In genomic region chr6:104629826-104630225, GRCh38 we compare ENCODE assay signal across 16 cellular contexts.
DNase-seq lines count a peak whose midpoint lies in the region; TF ChIP-seq lines count a peak whose summit lies in the region.
"Had no signal": no experiment of that assay in that cellular context is flagged by ENCODE, and none has a peak within 500 bp of the region (broad histone marks: within the 10 kb centered on the region; RNA-seq: fewer than 3 reads in every experiment).

No MANE protein-coding gene starts in this region.

- no peaks in the 10 kb centered on the region for H3K27me3 ChIP-seq in suprapubic skin
- H3K27me3 ChIP-seq: BLaER1 had no signal

- DNase-seq in EH (ENCODE audit: low read depth) (peak; percentile 6), amniotic epithelial cell (ENCODE audit: low read depth) (peak; percentile 37), fibroblast of villous mesenchyme (ENCODE audit: low read depth) (peak; percentile 61), osteocyte (ENCODE audit: extremely low spot score, unreplicated experiment) (no peak), DMS 273 treated with DMSO at 0.1 percent for 48 hours (lab: John Stamatoyannopoulos, UW) (no peak), suprapubic skin (ENCODE audit: low spot score in 2 of 2) (no peak), GM10248 (ENCODE audit: extremely low spot score) (no peak)
- DNase-seq: AML-193; CD4-positive, alpha-beta memory T cell; DMS79 treated with DMSO at 0.1 percent for 48 hours; EL had no signal

- no peaks in the 10 kb centered on the region for H3K36me3 ChIP-seq in suprapubic skin
- H3K36me3 ChIP-seq: BLaER1, HAP-1 had no signal

- no peaks in the 10 kb centered on the region for H3K9me3 ChIP-seq in suprapubic skin
- H3K9me3 ChIP-seq: A549, BLaER1, HAP-1 had no signal

- peaks cover 6% of the 10 kb centered on the region for H3K4me1 ChIP-seq in suprapubic skin
- H3K4me1 ChIP-seq: A549, BLaER1 had no signal

- peaks cover 67% of the 10 kb centered on the region for H3K4me1 Mint-ChIP-seq in osteocyte (ENCODE audit: unreplicated experiment)
- H3K4me1 Mint-ChIP-seq: CD14-positive monocyte; CD4-positive, alpha-beta memory T cell had no signal

- TF ChIP-seq POLR2A in suprapubic skin (IDR thresholded peaks at IDR 0.05), result no peak

- no peak overlapping the region for H3K27ac ChIP-seq in suprapubic skin
- H3K27ac ChIP-seq: 22Rv1, A549, BLaER1 had no signal

- peak overlapping the region; percentile 22 for H3K4me3 Mint-ChIP-seq in osteocyte (ENCODE audit: unreplicated experiment)
- H3K4me3 Mint-ChIP-seq: CD14-positive monocyte; CD4-positive, alpha-beta memory T cell had no signal

- H3K4me3 ChIP-seq in fibroblast of villous mesenchyme (ENCODE audit: low read depth, low read length) (no peak overlapping the region), suprapubic skin (no peak overlapping the region)
- H3K4me3 ChIP-seq: A549, BLaER1, HAP-1 had no signal

- POLR2A ChIA-PET in GM10248 (lab: Yijun Ruan, JAX), result no interaction called here

- H3K27ac Mint-ChIP-seq in osteocyte (ENCODE audit: unreplicated experiment), result peak overlapping the region; percentile 78
- H3K27ac Mint-ChIP-seq: CD14-positive monocyte; CD4-positive, alpha-beta memory T cell had no signal

- WGBS in suprapubic skin, result 65% methylated on average over 4 of the region's 4 CpGs

- H3K27me3 Mint-ChIP-seq in osteocyte (ENCODE audit: unreplicated experiment), result no peaks in the 10 kb centered on the region

- peaks cover 4% of the 10 kb centered on the region for H3K36me3 Mint-ChIP-seq in osteocyte (ENCODE audit: unreplicated experiment)
- H3K36me3 Mint-ChIP-seq: CD4-positive, alpha-beta memory T cell had no signal

- CTCF ChIA-PET in GM10248 (lab: Yijun Ruan, JAX), result no interaction called here

- TF ChIP-seq CTCF in fibroblast of villous mesenchyme (IDR thresholded peaks at IDR 0.05; ENCODE audit: insufficient read depth, low read depth, low read length), result no peak
- TF ChIP-seq CTCF in osteocyte (IDR thresholded peaks at IDR 0.05), result no peak
- TF ChIP-seq CTCF in suprapubic skin (IDR thresholded peaks at IDR 0.05), result no peak
- TF ChIP-seq CTCF in GM10248 (IDR thresholded peaks at IDR 0.05; ENCODE audit: control extremely low read depth, extremely low read depth, low read depth, missing control alignments), result no peak

- TF ChIP-seq EP300 in suprapubic skin (IDR thresholded peaks at IDR 0.05), result no peak

- peaks cover 5% of the 10 kb centered on the region for H3K9me3 Mint-ChIP-seq in osteocyte (ENCODE audit: unreplicated experiment)
- H3K9me3 Mint-ChIP-seq: CD4-positive, alpha-beta memory T cell had no signal

Comparison
In these comparisons a context has a peak if more than half of its experiments do, and no peak if none do; other contexts are left out.
1. DNase-seq: peak in EH (single experiment), amniotic epithelial cell (single experiment) and fibroblast of villous mesenchyme (single experiment); none in osteocyte (single experiment), DMS 273 treated with DMSO at 0.1 percent for 48 hours (single experiment), suprapubic skin (0 of 2) and GM10248 (single experiment).